ENCODE assay signal across 33 cellular contexts in genomic region chr9:108060165-108060564, GRCh38.
"Had no signal": no experiment of that assay in that cellular context is flagged by ENCODE, and none has a peak within 500 bp of the region (broad histone marks: within the 10 kb centered on the region; RNA-seq: fewer than 3 reads in every experiment).

No MANE protein-coding gene starts in this region.

- H3K27ac Mint-ChIP-seq: activated CD4-positive, alpha-beta memory T cell treated with anti-CD3 and anti-CD28 coated beads for 36 hours; activated CD4-positive, alpha-beta T cell treated with anti-CD3 and anti-CD28 coated beads for 36 hours; activated CD4-positive, alpha-beta T cell treated with anti-CD3 and anti-CD28 coated beads, Interleukin-2, amount 10 ng/mL, durations not matched to agents 24 days and 14 days; activated CD8-positive, alpha-beta memory T cell treated with anti-CD3 and anti-CD28 coated beads, Interleukin-2, amount 10 ng/mL, durations not matched to agents 7 days and 5 days; activated CD8-positive, alpha-beta T cell treated with anti-CD3 and anti-CD28 coated beads, Interleukin-2, amount 10 ng/mL, durations not matched to agents 7 days and 5 days; activated naive CD4-positive, alpha-beta T cell treated with anti-CD3 and anti-CD28 coated beads for 36 hours; activated naive CD4-positive, alpha-beta T cell treated with anti-CD3 and anti-CD28 coated beads, Interleukin-2, amount 50 U/mL, for 24 hours; activated naive CD8-positive, alpha-beta T cell treated with anti-CD3 and anti-CD28 coated beads for 36 hours; activated naive CD8-positive, alpha-beta T cell treated with anti-CD3 and anti-CD28 coated beads, Interleukin-2, amount 50 U/mL, for 24 hours; activated T-helper 1 cell treated with anti-CD3 and anti-CD28 coated beads, Interleukin-12 subunit alpha, Interleukin-12 subunit beta, Interleukin-2, Interleukin-4 antibody, amounts not matched to agents 30 ng/mL and 10 ng/mL and 1 ng/mL, durations not matched to agents 14 hours and 24 hours and 36 hours; activated T-helper 2 cell treated with anti-CD3 and anti-CD28 coated beads, Interferon-gamma antibody, Interleukin-2, Interleukin-4, amounts not matched to agents 10 μg/mL and 5 μg/mL and 100 μg/mL, durations not matched to agents 14 hours and 24 hours and 36 hours; T-helper 17 cell; T-helper 2 cell treated with Interferon-gamma antibody and Interleukin-4, amounts not matched to agents 5 μg/mL and 100 μg/mL, for 36 hours had no signal

- DNase-seq: activated CD4-positive, alpha-beta memory T cell treated with anti-CD3 and anti-CD28 coated beads for 36 hours; activated CD4-positive, alpha-beta T cell treated with anti-CD3 and anti-CD28 coated beads for 36 hours; activated CD4-positive, alpha-beta T cell treated with anti-CD3 and anti-CD28 coated beads, Interleukin-2, amount 10 ng/mL, durations not matched to agents 24 days and 14 days; activated CD4-positive, CD25-positive, alpha-beta regulatory T cell; activated CD4-positive, CD25-positive, alpha-beta regulatory T cell treated with anti-CD3 and anti-CD28 coated beads, Interleukin-2, amount 50 U/mL, for 72 hours; activated CD8-positive, alpha-beta memory T cell treated with anti-CD3 and anti-CD28 coated beads, Interleukin-2, amount 10 ng/mL, durations not matched to agents 7 days and 5 days; activated CD8-positive, alpha-beta memory T cell treated with anti-CD3 and anti-CD28 coated beads, Interleukin-2, amount 50 U/mL, for 4 hours; activated CD8-positive, alpha-beta T cell treated with anti-CD3 and anti-CD28 coated beads, Interleukin-2, amount 10 ng/mL, durations not matched to agents 7 days and 5 days; activated effector memory CD4-positive, alpha-beta T cell treated with anti-CD3 and anti-CD28 coated beads, Interleukin-2, amount 50 U/mL, for 16 hours; activated naive CD4-positive, alpha-beta T cell treated with anti-CD3 and anti-CD28 coated beads for 36 hours; activated naive CD8-positive, alpha-beta T cell treated with anti-CD3 and anti-CD28 coated beads for 36 hours; activated naive CD8-positive, alpha-beta T cell treated with anti-CD3 and anti-CD28 coated beads, Interleukin-2, amount 50 U/mL, for 24 hours; activated T-cell treated with anti-CD3 and anti-CD28 coated beads, Interleukin-2, amount 50 U/mL, for 1 hour; activated T-cell treated with anti-CD3 and anti-CD28 coated beads, Interleukin-2, amount 50 U/mL, for 48 hours; adrenal gland; amygdala; aorta; body of pancreas; caudate nucleus; colonic mucosa; effector CD8-positive, alpha-beta T cell; esophagus squamous epithelium; foreskin melanocyte; head of caudate nucleus; T-helper 17 cell; T1000 had no signal

- H3K36me3 ChIP-seq: adrenal gland, colonic mucosa, esophagus squamous epithelium had no signal

- H3K4me3 ChIP-seq: adrenal gland, body of pancreas, colonic mucosa, esophagus squamous epithelium had no signal

- H3K27me3 Mint-ChIP-seq: activated CD4-positive, alpha-beta memory T cell treated with anti-CD3 and anti-CD28 coated beads for 36 hours; activated CD4-positive, alpha-beta T cell treated with anti-CD3 and anti-CD28 coated beads for 36 hours; activated CD4-positive, alpha-beta T cell treated with anti-CD3 and anti-CD28 coated beads, Interleukin-2, amount 10 ng/mL, durations not matched to agents 24 days and 14 days; activated CD8-positive, alpha-beta memory T cell treated with anti-CD3 and anti-CD28 coated beads, Interleukin-2, amount 10 ng/mL, durations not matched to agents 7 days and 5 days; activated naive CD4-positive, alpha-beta T cell treated with anti-CD3 and anti-CD28 coated beads, Interleukin-2, amount 50 U/mL, for 24 hours; activated naive CD8-positive, alpha-beta T cell treated with anti-CD3 and anti-CD28 coated beads for 36 hours; activated naive CD8-positive, alpha-beta T cell treated with anti-CD3 and anti-CD28 coated beads, Interleukin-2, amount 50 U/mL, for 24 hours; T-helper 17 cell had no signal

- H3K9me3 Mint-ChIP-seq: activated CD4-positive, alpha-beta memory T cell treated with anti-CD3 and anti-CD28 coated beads for 36 hours; activated CD4-positive, alpha-beta T cell treated with anti-CD3 and anti-CD28 coated beads, Interleukin-2, amount 10 ng/mL, durations not matched to agents 24 days and 14 days; activated T-helper 2 cell treated with anti-CD3 and anti-CD28 coated beads, Interferon-gamma antibody, Interleukin-2, Interleukin-4, amounts not matched to agents 10 μg/mL and 5 μg/mL and 100 μg/mL, durations not matched to agents 14 hours and 24 hours and 36 hours; T-helper 2 cell treated with Interferon-gamma antibody and Interleukin-4, amounts not matched to agents 5 μg/mL and 100 μg/mL, for 36 hours had no signal

- H3K4me3 Mint-ChIP-seq: activated CD4-positive, alpha-beta memory T cell treated with anti-CD3 and anti-CD28 coated beads for 36 hours; activated CD4-positive, alpha-beta T cell treated with anti-CD3 and anti-CD28 coated beads for 36 hours; activated CD4-positive, alpha-beta T cell treated with anti-CD3 and anti-CD28 coated beads, Interleukin-2, amount 10 ng/mL, durations not matched to agents 24 days and 14 days; activated CD8-positive, alpha-beta memory T cell treated with anti-CD3 and anti-CD28 coated beads, Interleukin-2, amount 10 ng/mL, durations not matched to agents 7 days and 5 days; activated CD8-positive, alpha-beta T cell treated with anti-CD3 and anti-CD28 coated beads, Interleukin-2, amount 10 ng/mL, durations not matched to agents 7 days and 5 days; activated naive CD4-positive, alpha-beta T cell treated with anti-CD3 and anti-CD28 coated beads for 36 hours; activated naive CD4-positive, alpha-beta T cell treated with anti-CD3 and anti-CD28 coated beads, Interleukin-2, amount 50 U/mL, for 24 hours; activated naive CD8-positive, alpha-beta T cell treated with anti-CD3 and anti-CD28 coated beads for 36 hours; activated naive CD8-positive, alpha-beta T cell treated with anti-CD3 and anti-CD28 coated beads, Interleukin-2, amount 50 U/mL, for 24 hours; activated T-helper 1 cell treated with anti-CD3 and anti-CD28 coated beads, Interleukin-12 subunit alpha, Interleukin-12 subunit beta, Interleukin-2, Interleukin-4 antibody, amounts not matched to agents 30 ng/mL and 10 ng/mL and 1 ng/mL, durations not matched to agents 14 hours and 24 hours and 36 hours; T-helper 17 cell; T-helper 2 cell treated with Interferon-gamma antibody and Interleukin-4, amounts not matched to agents 5 μg/mL and 100 μg/mL, for 36 hours had no signal

- H3K4me1 ChIP-seq: body of pancreas had no signal

- H3K9me3 ChIP-seq: adrenal gland, body of pancreas, colonic mucosa, esophagus squamous epithelium had no signal

- ATAC-seq: activated CD4-positive, alpha-beta T cell treated with anti-CD3 and anti-CD28 coated beads for 36 hours; activated CD8-positive, alpha-beta memory T cell treated with anti-CD3 and anti-CD28 coated beads, Interleukin-2, amount 10 ng/mL, durations not matched to agents 7 days and 5 days; activated CD8-positive, alpha-beta T cell treated with anti-CD3 and anti-CD28 coated beads, Interleukin-2, amount 10 ng/mL, durations not matched to agents 7 days and 5 days; activated naive CD8-positive, alpha-beta T cell treated with anti-CD3 and anti-CD28 coated beads, Interleukin-2, amount 50 U/mL, for 24 hours; body of pancreas; T-helper 17 cell had no signal

- H3K4me1 Mint-ChIP-seq: activated CD4-positive, alpha-beta T cell treated with anti-CD3 and anti-CD28 coated beads for 36 hours; activated CD4-positive, alpha-beta T cell treated with anti-CD3 and anti-CD28 coated beads, Interleukin-2, amount 10 ng/mL, durations not matched to agents 24 days and 14 days; activated CD8-positive, alpha-beta memory T cell treated with anti-CD3 and anti-CD28 coated beads, Interleukin-2, amount 10 ng/mL, durations not matched to agents 7 days and 5 days; activated naive CD4-positive, alpha-beta T cell treated with anti-CD3 and anti-CD28 coated beads, Interleukin-2, amount 50 U/mL, for 24 hours; activated naive CD8-positive, alpha-beta T cell treated with anti-CD3 and anti-CD28 coated beads for 36 hours; activated naive CD8-positive, alpha-beta T cell treated with anti-CD3 and anti-CD28 coated beads, Interleukin-2, amount 50 U/mL, for 24 hours; T-helper 17 cell had no signal

- H3K27me3 ChIP-seq: body of pancreas, colonic mucosa, esophagus squamous epithelium had no signal

- FAIRE-seq: endometrium, endothelial cell of umbilical vein had no signal

- H3K27ac ChIP-seq: adrenal gland, body of pancreas, colonic mucosa, epithelial cell of prostate, esophagus squamous epithelium had no signal

- H3K36me3 Mint-ChIP-seq: activated CD4-positive, alpha-beta memory T cell treated with anti-CD3 and anti-CD28 coated beads for 36 hours; activated CD8-positive, alpha-beta memory T cell treated with anti-CD3 and anti-CD28 coated beads, Interleukin-2, amount 10 ng/mL, durations not matched to agents 7 days and 5 days; activated naive CD4-positive, alpha-beta T cell treated with anti-CD3 and anti-CD28 coated beads, Interleukin-2, amount 50 U/mL, for 24 hours; activated naive CD8-positive, alpha-beta T cell treated with anti-CD3 and anti-CD28 coated beads for 36 hours had no signal
